In the genomic region with DNA sequence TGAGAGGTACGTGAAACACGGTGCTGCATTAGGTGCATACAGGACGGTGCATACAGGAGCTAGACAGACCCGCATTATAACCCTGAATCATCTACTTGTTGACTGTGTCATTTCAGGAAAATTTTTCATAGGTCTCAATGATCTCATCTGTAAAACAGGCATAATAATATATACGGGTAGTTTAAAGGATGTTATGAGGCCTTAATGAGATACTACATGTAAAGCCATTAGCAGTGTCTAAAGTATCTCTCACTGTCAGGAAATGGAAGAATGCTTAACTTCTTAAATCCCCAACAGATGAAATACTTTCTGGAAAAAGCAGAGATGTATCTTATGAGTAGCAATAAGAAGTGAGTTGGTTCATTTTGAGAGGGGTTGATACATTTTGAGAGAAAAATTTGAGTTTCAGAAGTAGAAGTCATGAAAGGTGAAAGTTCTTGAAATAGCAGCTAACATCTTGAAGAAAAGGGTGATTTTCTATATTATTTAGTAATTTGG, we compare ENCODE assay signal across 18 cellular contexts.
A peak's percentile ranks its signal among the peaks of the same experiment; 100 is the strongest.
DNase-seq lines count a peak whose midpoint lies in the region; ATAC-seq, FAIRE-seq and TF ChIP-seq lines count a peak whose summit lies in the region.
"Had no signal": no experiment of that assay in that cellular context is flagged by ENCODE, and none has a peak within 500 bp of the region (broad histone marks: within the 10 kb centered on the region; RNA-seq: fewer than 3 reads in every experiment).

No MANE protein-coding gene starts in this region.

- no peak for TF ChIP-seq POLR2A in GM12891 (IDR thresholded peaks at IDR 0.05; ENCODE audit: low read depth, low read length)

- no peaks in the 10 kb centered on the region for H3K9me3 ChIP-seq in CD4-positive, alpha-beta memory T cell (ENCODE audit: control insufficient read depth in 1 of 2, low read length in 2 of 2)
- H3K9me3 ChIP-seq: adrenal gland, heart right ventricle had no signal

- DNase-seq in GM12891 (ENCODE audit: insufficient read length, low spot score) = no peak
- DNase-seq in CD4-positive, alpha-beta memory T cell = no peak
- no peak for DNase-seq in Right ventricle myocardium inferior (ENCODE audit: missing footprints)
- DNase-seq: activated B cell treated with CpG ODN at 0.5 μM for 24 hours; adrenal gland; caudate nucleus; DMS53; effector CD8-positive, alpha-beta T cell; heart right ventricle; kidney; mesendoderm; stimulated activated CD4-positive, alpha-beta T cell treated with anti-CD3 and anti-CD28 coated beads, Interleukin-2, amount 100 ng/mL, for 24 hours had no signal

- FAIRE-seq in GM12891 (lab: Jason Lieb, UNC) = peak; percentile 80
- FAIRE-seq: kidney had no signal

- no peaks in the 10 kb centered on the region for H3K27me3 ChIP-seq in CD4-positive, alpha-beta memory T cell (ENCODE audit: insufficient read depth, low read length)
- H3K27me3 ChIP-seq: adrenal gland, heart right ventricle had no signal

- H3K36me3 ChIP-seq in CD4-positive, alpha-beta memory T cell (ENCODE audit: insufficient read depth, low read length) = no peaks in the 10 kb centered on the region
- H3K36me3 ChIP-seq: adrenal gland, heart right ventricle had no signal

- no peaks in the 10 kb centered on the region for H3K4me1 ChIP-seq in CD4-positive, alpha-beta memory T cell (ENCODE audit: insufficient read depth, low read length)
- H3K4me1 ChIP-seq: adrenal gland, heart right ventricle had no signal

- no peak overlapping the region for H3K27ac Mint-ChIP-seq in CD4-positive, alpha-beta memory T cell
- H3K27ac Mint-ChIP-seq: activated B cell treated with CpG ODN at 0.5 μM for 24 hours had no signal

- no peaks in the 10 kb centered on the region for H3K4me1 Mint-ChIP-seq in CD4-positive, alpha-beta memory T cell

- no peak overlapping the region for H3K4me3 ChIP-seq in CD4-positive, alpha-beta memory T cell (ENCODE audit: low read length in 2 of 2)
- H3K4me3 ChIP-seq: adrenal gland, heart right ventricle had no signal

- intact Hi-C loops in CD4-positive, alpha-beta memory T cell (cut with micrococcal nuclease) = no loop called here
- intact Hi-C loops in Right ventricle myocardium inferior (cut with DNase I) = no loop called here

- POLR2A ChIA-PET in CD4-positive, alpha-beta memory T cell (lab: Charles Lee; ENCODE audit: partially characterized antibody) = no interaction called here

- peaks cover 14 to 23% of the 10 kb centered on the region in 2 donors for H3K27me3 Mint-ChIP-seq in CD4-positive, alpha-beta memory T cell
- H3K27me3 Mint-ChIP-seq: activated B cell treated with CpG ODN at 0.5 μM for 24 hours had no signal

- CTCF ChIA-PET in CD4-positive, alpha-beta memory T cell (lab: Charles Lee; ENCODE audit: partially characterized antibody) = interaction anchor here (3.0 kb wide), 1 partner anchor 10 kb away, joined by 7 read pairs; no protein-coding TSS in a partner anchor

- H3K4me3 Mint-ChIP-seq in CD4-positive, alpha-beta memory T cell = peak overlapping the region in 2 of 8 donors; percentile 7 to 52
- H3K4me3 Mint-ChIP-seq: activated B cell treated with CpG ODN at 0.5 μM for 24 hours, neural crest cell had no signal

- peaks cover 0 to 2% (median 0%) of the 10 kb centered on the region in 8 donors for H3K9me3 Mint-ChIP-seq in CD4-positive, alpha-beta memory T cell
- H3K9me3 Mint-ChIP-seq: activated B cell treated with CpG ODN at 0.5 μM for 24 hours, neural crest cell had no signal

- H3K36me3 Mint-ChIP-seq in CD4-positive, alpha-beta memory T cell = no peaks in the 10 kb centered on the region

- peak; percentile 70 for ATAC-seq in GM18858 (IDR thresholded peaks at IDR 0.05; ENCODE audit: unreplicated experiment)
- peak; percentile 51 for ATAC-seq in HG02571 (IDR thresholded peaks at IDR 0.05; ENCODE audit: unreplicated experiment)
- ATAC-seq in HG03354 (IDR thresholded peaks at IDR 0.05; ENCODE audit: poor library complexity, severe bottlenecking, unreplicated experiment) = peak; percentile 52
- ATAC-seq in GM19324 (IDR thresholded peaks at IDR 0.05; ENCODE audit: low FRiP score, unreplicated experiment) = no peak
- ATAC-seq in HG03457 (IDR thresholded peaks at IDR 0.05; ENCODE audit: unreplicated experiment) = no peak
- no peak for ATAC-seq in Right ventricle myocardium inferior
- ATAC-seq: heart right ventricle had no signal

- no peak overlapping the region for H3K27ac ChIP-seq in CD4-positive, alpha-beta memory T cell (ENCODE audit: low read depth, low read length)
- H3K27ac ChIP-seq: adrenal gland, heart right ventricle had no signal

TF ChIP-seq in GM12891, 5 proteins besides CTCF, POLR2A, EP300 and RAD21:
- TF ChIP-seq PAX5 (IDR thresholded peaks at IDR 0.05; ENCODE audit: insufficient read depth, low read length, severe bottlenecking) = no peak
- no peak for TF ChIP-seq POLR2AphosphoS5 (IDR thresholded peaks at IDR 0.05; ENCODE audit: low read depth, low read length)
- no peak for TF ChIP-seq POU2F2 (IDR thresholded peaks at IDR 0.05; ENCODE audit: low read depth, low read length)
- no peak for TF ChIP-seq SPI1 (IDR thresholded peaks at IDR 0.05; ENCODE audit: low read depth, low read length)
- no peak for TF ChIP-seq TAF1 (IDR thresholded peaks at IDR 0.05; ENCODE audit: low read depth, low read length)

Comparison
In these comparisons a context has a peak if more than half of its experiments do, and no peak if none do; other contexts are left out.
1. ATAC-seq: peak in GM18858 (single experiment), HG02571 (single experiment) and HG03354 (single experiment); none in GM19324 (single experiment), HG03457 (single experiment) and Right ventricle myocardium inferior (single experiment).